Comparison of ENCODE assay signal across 20 cellular contexts in genomic region chrX:45794995-45795337, GRCh38.
A peak's percentile ranks its signal among the peaks of the same experiment; 100 is the strongest.
DNase-seq lines count a peak whose midpoint lies in the region; ATAC-seq and TF ChIP-seq lines count a peak whose summit lies in the region.
"Had no signal": no experiment of that assay in that cellular context is flagged by ENCODE, and none has a peak within 500 bp of the region (broad histone marks: within the 10 kb centered on the region; RNA-seq: fewer than 3 reads in every experiment).

No MANE protein-coding gene starts in this region.

- no TSS peak for BruUV-seq in A673 (replicated peaks; lab: Mats Ljungman, UMichigan)

- H3K4me1 ChIP-seq in CD4-positive, alpha-beta memory T cell (ENCODE audit: insufficient read depth, low read length) = peaks cover 53% of the 10 kb centered on the region
- H3K4me1 ChIP-seq in RWPE2 (ENCODE audit: insufficient read depth, poor library complexity, severe bottlenecking) (peaks cover 25% of the 10 kb centered on the region), A673 (ENCODE audit: insufficient read depth, low read length, poor library complexity, severe bottlenecking) (peaks cover 24% of the 10 kb centered on the region), SJCRH30 (no peaks in the 10 kb centered on the region)

- POLR2A ChIA-PET in CD4-positive, alpha-beta memory T cell (lab: Charles Lee; ENCODE audit: partially characterized antibody) = interaction anchor here (1.3 to 3.2 kb wide), 2 partner anchors 12 to 22 kb away, joined by 3 to 15 read pairs; no protein-coding TSS in a partner anchor
- POLR2A ChIA-PET in A673 (lab: Charles Lee; ENCODE audit: low non-redundant PET) = no interaction called here

- peak overlapping the region in 4 of 7 donors; percentile 27 to 70 (median 36) for H3K27ac Mint-ChIP-seq in CD4-positive, alpha-beta memory T cell
- H3K27ac Mint-ChIP-seq: effector memory CD8-positive, alpha-beta T cell had no signal

- no peaks in the 10 kb centered on the region for H3K9me3 ChIP-seq in CD4-positive, alpha-beta memory T cell (ENCODE audit: control insufficient read depth in 1 of 2, low read length in 2 of 2)
- no peaks in the 10 kb centered on the region for H3K9me3 ChIP-seq in RWPE2 (ENCODE audit: severe bottlenecking)
- H3K9me3 ChIP-seq in A673 (ENCODE audit: low read depth, low read length, poor library complexity, severe bottlenecking) = peaks cover 6% of the 10 kb centered on the region
- H3K9me3 ChIP-seq in SJCRH30 (replicated peaks) = no peaks in the 10 kb centered on the region
- H3K9me3 ChIP-seq: ascending aorta, stomach had no signal

- ATAC-seq in GM18502 (IDR thresholded peaks at IDR 0.05; ENCODE audit: poor library complexity, unreplicated experiment) (peak; percentile 56), HG02610 (IDR thresholded peaks at IDR 0.05; ENCODE audit: unreplicated experiment) (peak; percentile 69), RWPE2 (ENCODE audit: low read depth) (no peak)
- ATAC-seq: effector memory CD8-positive, alpha-beta T cell had no signal

- H3K27me3 Mint-ChIP-seq in CD4-positive, alpha-beta memory T cell = no peaks in the 10 kb centered on the region
- H3K27me3 Mint-ChIP-seq: effector memory CD8-positive, alpha-beta T cell had no signal

- H3K4me1 Mint-ChIP-seq in CD4-positive, alpha-beta memory T cell = peaks cover 28 to 69% (median 42%) of the 10 kb centered on the region in 4 donors

- H3K36me3 ChIP-seq in CD4-positive, alpha-beta memory T cell (ENCODE audit: insufficient read depth, low read length) = no peaks in the 10 kb centered on the region
- H3K36me3 ChIP-seq in RWPE2 (ENCODE audit: low read depth) (peaks cover 40% of the 10 kb centered on the region), A673 (ENCODE audit: insufficient read depth, low read length, poor library complexity, severe bottlenecking) (no peaks in the 10 kb centered on the region), SJCRH30 (no peaks in the 10 kb centered on the region)
- H3K36me3 ChIP-seq: ascending aorta, stomach had no signal

- intact Hi-C loops in CD4-positive, alpha-beta memory T cell (cut with micrococcal nuclease) = loop anchor here (5.0 kb wide), 1 partner anchor 278 kb away; no protein-coding TSS in a partner anchor
- intact Hi-C loops in A673 (cut with micrococcal nuclease; ENCODE audit: unreplicated experiment) = no loop called here

- TF ChIP-seq CTCF in RWPE2 (IDR thresholded peaks at IDR 0.05; ENCODE audit: poor library complexity, severe bottlenecking) (no peak), A673 (conservative IDR thresholded peaks at IDR 0.05; ENCODE audit: low read depth, low read length) (no peak), GM10266 (IDR thresholded peaks at IDR 0.05; ENCODE audit: control insufficient read depth, insufficient read depth, low read depth, missing control alignments) (no peak)

- DNase-seq in CD4-positive, alpha-beta memory T cell = no peak
- no peak for DNase-seq in RWPE2 (ENCODE audit: low spot score)
- no peak for DNase-seq in A673 (ENCODE audit: low spot score)
- DNase-seq in NOMO-1 treated with DMSO at 0.1 percent for 48 hours (lab: John Stamatoyannopoulos, UW; ENCODE audit: unreplicated experiment) = no peak
- DNase-seq in GM10266 (ENCODE audit: extremely low spot score) = no peak
- DNase-seq in SJCRH30 = no peak
- DNase-seq: cerebellar nuclear complex; DMS79; effector memory CD8-positive, alpha-beta T cell; Karpas-422; NCI-H1092; NCI-H1930; NCI-H345; stimulated activated CD4-positive, alpha-beta T cell treated with anti-CD3 and anti-CD28 coated beads, Interleukin-4, amount 100 ng/mL, for 1 hour; stomach had no signal

- peak overlapping the region in 2 of 8 donors; percentile 4 to 5 for H3K4me3 Mint-ChIP-seq in CD4-positive, alpha-beta memory T cell
- H3K4me3 Mint-ChIP-seq: effector memory CD8-positive, alpha-beta T cell had no signal

- H3K36me3 Mint-ChIP-seq in CD4-positive, alpha-beta memory T cell = peaks cover 0 to 1% of the 10 kb centered on the region in 2 donors

- no peaks in the 10 kb centered on the region for H3K27me3 ChIP-seq in CD4-positive, alpha-beta memory T cell (ENCODE audit: insufficient read depth, low read length)
- no peaks in the 10 kb centered on the region for H3K27me3 ChIP-seq in RWPE2 (ENCODE audit: insufficient read depth, poor library complexity, severe bottlenecking)
- no peaks in the 10 kb centered on the region for H3K27me3 ChIP-seq in A673 (replicated peaks; ENCODE audit: insufficient read depth, low read depth, low read length, poor library complexity)
- no peaks in the 10 kb centered on the region for H3K27me3 ChIP-seq in SJCRH30
- H3K27me3 ChIP-seq: ascending aorta had no signal

- H3K9me3 Mint-ChIP-seq in CD4-positive, alpha-beta memory T cell = peaks cover 0 to 2% (median 0%) of the 10 kb centered on the region in 8 donors
- H3K9me3 Mint-ChIP-seq: effector memory CD8-positive, alpha-beta T cell had no signal

- CTCF ChIA-PET in CD4-positive, alpha-beta memory T cell (lab: Charles Lee; ENCODE audit: partially characterized antibody) = interaction anchor here (0.8 to 1.5 kb wide), 2 partner anchors 12 to 57 kb away, joined by 3 to 4 read pairs; no protein-coding TSS in a partner anchor
- CTCF ChIA-PET in A673 (lab: Charles Lee) = no interaction called here

- no peak overlapping the region for H3K4me3 ChIP-seq in CD4-positive, alpha-beta memory T cell (ENCODE audit: low read length in 2 of 2)
- H3K4me3 ChIP-seq in RWPE2 (ENCODE audit: severe bottlenecking) (no peak overlapping the region), A673 (ENCODE audit: low read depth, low read length, poor library complexity, severe bottlenecking) (no peak overlapping the region), SJCRH30 (no peak overlapping the region)
- H3K4me3 ChIP-seq: ascending aorta, lung, smooth muscle cell, stomach had no signal

- no peak overlapping the region for H3K27ac ChIP-seq in CD4-positive, alpha-beta memory T cell (ENCODE audit: low read depth, low read length)
- peak overlapping the region; percentile 97 for H3K27ac ChIP-seq in RWPE2 (ENCODE audit: poor library complexity, severe bottlenecking)
- no peak overlapping the region for H3K27ac ChIP-seq in A673 (ENCODE audit: low read depth, low read length, poor library complexity, severe bottlenecking)
- no peak overlapping the region for H3K27ac ChIP-seq in SJCRH30
- H3K27ac ChIP-seq: ascending aorta, stomach had no signal
